ENCODE assay signal across 1 cellular context in the genomic region with DNA sequence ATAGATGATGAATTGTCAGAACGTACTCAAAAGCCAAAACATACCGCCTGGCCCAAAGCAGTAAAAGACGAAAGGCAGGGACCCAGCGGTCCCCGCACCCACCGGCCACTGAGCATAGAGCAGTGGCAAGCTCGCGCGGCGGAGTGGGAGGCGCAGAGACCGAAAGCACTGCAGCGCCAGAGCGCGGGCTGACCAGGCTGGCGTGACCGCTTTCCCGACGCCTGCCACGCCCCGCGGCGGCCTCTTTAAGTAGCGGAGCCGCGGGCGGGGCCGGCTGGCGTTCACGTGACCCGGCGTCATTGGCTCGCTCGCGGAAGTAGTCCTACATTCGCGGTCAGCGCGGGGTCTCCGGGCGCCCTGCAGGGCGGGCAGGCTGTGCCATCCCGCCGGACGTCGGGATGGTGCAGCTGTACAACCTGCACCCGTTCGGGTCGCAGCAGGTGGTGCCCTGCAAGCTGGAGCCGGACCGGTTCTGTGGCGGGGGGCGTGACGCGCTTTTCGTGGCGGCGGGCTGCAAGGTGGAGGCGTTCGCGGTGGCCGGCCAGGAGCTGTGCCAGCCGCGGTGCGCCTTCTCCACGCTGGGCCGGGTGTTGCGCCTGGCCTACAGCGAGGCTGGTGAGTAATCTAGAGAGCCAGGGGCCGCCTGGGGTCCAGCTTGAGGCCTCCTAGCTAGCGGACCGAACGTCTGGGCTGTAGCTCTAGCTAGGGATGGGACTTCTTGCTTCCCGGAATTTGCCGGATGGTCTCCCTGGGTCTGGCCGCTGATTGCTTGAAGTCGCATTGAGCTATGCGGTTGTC.
TF ChIP-seq lines count a peak whose summit lies in the region.

TSS of gene HPS3 (plus strand) at position 313 of the 798 bp plus-strand sequence. CDS start at position 399, 86 bp downstream.

TF ChIP-seq in K562, 482 proteins besides CTCF, POLR2A, EP300 and RAD21 (continued from another document):
- TF ChIP-seq ZBTB9 (CRISPR knock-in tag; IDR thresholded peaks at IDR 0.05) (no peak), ZNF121 (CRISPR knock-in tag; conservative IDR thresholded peaks at IDR 0.05) (no peak), HNRNPL (IDR thresholded peaks at IDR 0.05; ENCODE audit: low read depth, low read length) (0 out of 2 replicates have a peak, but pooled peaks have one; percentile 65), E4F1 (CRISPR knock-in tag; IDR thresholded peaks at IDR 0.05; ENCODE audit: borderline replicate concordance) (no peak), ESRRA (IDR thresholded peaks at IDR 0.05; ENCODE audit: borderline replicate concordance, low read depth) (peak; percentile 54; the same call in 1 of the 2 replicates), FOXK2 (conservative IDR thresholded peaks at IDR 0.05 in 1 of 2, IDR thresholded peaks at IDR 0.05 in 1 of 2; ENCODE audit: low read depth in 2 of 2) (peak in 1 of 2 experiments; percentile 37; a peak in 1 of 4 replicates), PML (IDR thresholded peaks at IDR 0.05; ENCODE audit: low read length) (no peak), SNAPC5 (CRISPR knock-in tag; IDR thresholded peaks at IDR 0.05) (no peak), EP400 (IDR thresholded peaks at IDR 0.05) (peak; percentile 46; the same call in 1 of the 2 replicates), MTA3 (IDR thresholded peaks at IDR 0.05; ENCODE audit: borderline replicate concordance) (peak; percentile 97), CCNT2 (IDR thresholded peaks at IDR 0.05; ENCODE audit: borderline replicate concordance, extremely low read depth, insufficient read length, low read depth, low read length) (peak; percentile 88)
- TF ChIP-seq, protein P1, sequence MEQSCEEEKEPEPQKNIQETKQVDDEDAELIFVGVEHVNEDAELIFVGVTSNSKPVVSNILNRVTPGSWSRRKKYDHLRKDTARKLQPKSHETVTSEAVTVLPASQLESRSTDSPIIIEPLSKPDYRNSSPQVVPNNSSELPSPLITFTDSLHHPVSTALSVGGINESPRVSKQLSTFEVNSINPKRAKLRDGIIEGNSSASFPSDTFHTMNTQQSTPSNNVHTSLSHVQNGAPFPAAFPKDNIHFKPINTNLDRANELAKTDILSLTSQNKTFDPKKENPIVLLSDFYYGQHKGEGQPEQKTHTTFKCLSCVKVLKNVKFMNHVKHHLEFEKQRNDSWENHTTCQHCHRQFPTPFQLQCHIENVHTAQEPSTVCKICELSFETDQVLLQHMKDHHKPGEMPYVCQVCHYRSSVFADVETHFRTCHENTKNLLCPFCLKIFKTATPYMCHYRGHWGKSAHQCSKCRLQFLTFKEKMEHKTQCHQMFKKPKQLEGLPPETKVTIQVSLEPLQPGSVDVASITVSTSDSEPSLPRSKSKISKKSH (CRISPR knock-in tag; IDR thresholded peaks at IDR 0.05): no peak
